In the genomic region with DNA sequence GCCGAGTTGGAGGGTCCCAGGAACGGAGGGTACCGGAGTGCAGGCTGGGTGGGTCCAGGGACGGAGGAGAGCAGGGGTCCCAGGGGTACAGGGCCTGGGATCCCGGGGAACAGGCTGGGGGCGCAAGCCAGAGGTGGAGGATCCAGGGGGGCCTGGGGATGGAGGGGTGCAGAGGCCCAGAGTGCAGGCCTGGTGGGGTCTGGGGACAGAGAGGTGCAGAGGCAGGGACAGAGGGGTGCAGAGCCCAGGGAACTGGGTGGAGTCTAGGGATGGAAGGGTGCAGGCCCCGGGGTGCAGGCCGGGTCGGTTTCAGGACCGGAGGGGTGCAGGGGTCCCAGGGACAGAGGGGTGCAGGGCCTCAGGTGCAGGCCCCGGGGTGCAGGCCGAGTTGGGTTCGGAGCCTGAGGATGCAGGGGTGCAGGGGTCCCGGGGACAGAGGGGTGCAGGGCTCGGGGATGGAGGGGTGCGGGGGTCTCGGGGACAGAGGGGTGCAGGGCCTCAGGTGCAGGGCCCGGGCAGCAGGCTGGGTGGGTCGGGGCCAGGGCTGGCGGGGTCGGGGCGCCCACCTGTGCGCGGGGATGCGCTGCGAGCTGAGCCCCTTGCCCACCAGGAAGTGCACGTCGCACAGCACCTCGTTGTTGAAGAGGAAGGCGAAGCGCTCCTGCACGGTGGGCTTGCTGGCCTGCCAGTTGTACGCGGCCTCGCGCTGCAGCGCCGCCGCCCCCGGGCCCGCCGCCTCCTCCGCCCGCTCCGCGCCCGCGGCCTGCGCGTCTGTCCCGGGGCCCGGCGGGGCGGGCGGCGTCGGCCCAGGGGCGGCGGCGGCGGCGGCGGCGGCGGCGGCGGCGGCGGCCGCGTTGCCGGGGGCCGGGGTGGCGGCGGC, we compare ENCODE assay signal across 8 cellular contexts. TPM values are rescaled to one million over a fixed set of nuclear protein-coding genes. Genes with fewer than 3 reads are reported as not detected.
DNase-seq lines count a peak whose midpoint lies in the region; ATAC-seq and TF ChIP-seq lines count a peak whose summit lies in the region.

No MANE protein-coding gene starts in this region.

- peaks cover 11% of the 10 kb centered on the region for H3K4me1 Mint-ChIP-seq in activated T-cell treated with anti-CD3 and anti-CD28 coated beads, Interleukin-2, amount 50 U/mL, for 4 hours (ENCODE audit: low read depth)

- no peaks in the 10 kb centered on the region for H3K27me3 Mint-ChIP-seq in activated T-cell treated with anti-CD3 and anti-CD28 coated beads, Interleukin-2, amount 50 U/mL, for 4 hours (ENCODE audit: low read depth)

- H3K27me3 ChIP-seq in BE2C: no peaks in the 10 kb centered on the region
- no peaks in the 10 kb centered on the region for H3K27me3 ChIP-seq in HAP-1 (ENCODE audit: low read depth)
- no peaks in the 10 kb centered on the region for H3K27me3 ChIP-seq in cardiac muscle cell

- H3K36me3 Mint-ChIP-seq in activated T-cell treated with anti-CD3 and anti-CD28 coated beads, Interleukin-2, amount 50 U/mL, for 4 hours (ENCODE audit: insufficient read depth): no peaks in the 10 kb centered on the region

- in situ Hi-C loops in HAP-1 (cut with MboI; ENCODE audit: low sequenced_read_pairs): no loop called here

- H3K4me3 Mint-ChIP-seq in activated T-cell treated with anti-CD3 and anti-CD28 coated beads, Interleukin-2, amount 50 U/mL, for 4 hours: peak overlapping the region; percentile 53

- no peaks in the 10 kb centered on the region for H3K9me3 ChIP-seq in BE2C
- H3K9me3 ChIP-seq in HAP-1: no peaks in the 10 kb centered on the region
- no peaks in the 10 kb centered on the region for H3K9me3 ChIP-seq in cardiac muscle cell (ENCODE audit: low read depth)

- H3K36me3 ChIP-seq in BE2C: peaks cover 2% of the 10 kb centered on the region; the same call in 1 of the 2 replicates
- H3K36me3 ChIP-seq in HAP-1 (replicated peaks): peaks cover 12% of the 10 kb centered on the region; the same call in 1 of the 2 replicates
- no peaks in the 10 kb centered on the region for H3K36me3 ChIP-seq in cardiac muscle cell

- DNase-seq in BE2C (peak; percentile 56), HAP-1 (ENCODE audit: low spot score in 2 of 2) (peak; percentile 5 to 45), cardiac muscle cell (ENCODE audit: low read depth in 1 of 2, low spot score in 1 of 2) (peak; percentile 25 to 66), retinal pigment epithelial cell (ENCODE audit: low read depth) (no peak), HUDEP-2 (lab: John Stamatoyannopoulos, UW; ENCODE audit: unreplicated experiment in 76 of 76) (no peak), OCI-M1 (lab: John Stamatoyannopoulos, UW) (no peak)
- DNase-seq in activated T-cell treated with anti-CD3 and anti-CD28 coated beads, Interleukin-2, amount 50 U/mL, for 4 hours: peak; percentile 27

- H3K4me3 ChIP-seq in BE2C (ENCODE audit: low read depth, low read length): peak overlapping the region; percentile 58
- peak overlapping the region; percentile 48 for H3K4me3 ChIP-seq in HAP-1
- H3K4me3 ChIP-seq in cardiac muscle cell: peak overlapping the region; percentile 67
- H3K4me3 ChIP-seq in retinal pigment epithelial cell (ENCODE audit: low read length): peak overlapping the region; percentile 49

- ATAC-seq in activated T-cell treated with anti-CD3 and anti-CD28 coated beads, Interleukin-2, amount 50 U/mL, for 4 hours: peak; percentile 51 to 60
- no peak for ATAC-seq in GM18870 (IDR thresholded peaks at IDR 0.05; ENCODE audit: unreplicated experiment)

- H3K9me3 Mint-ChIP-seq in activated T-cell treated with anti-CD3 and anti-CD28 coated beads, Interleukin-2, amount 50 U/mL, for 4 hours: no peaks in the 10 kb centered on the region

- peaks cover 3% of the 10 kb centered on the region; the same call in 1 of the 2 replicates for H3K4me1 ChIP-seq in BE2C
- H3K4me1 ChIP-seq in HAP-1: no peaks in the 10 kb centered on the region
- H3K4me1 ChIP-seq in cardiac muscle cell (ENCODE audit: low read depth): no peaks in the 10 kb centered on the region

- TF ChIP-seq CTCF in BE2C (IDR thresholded peaks at IDR 0.05; ENCODE audit: low read depth, low read length) (no peak), cardiac muscle cell (IDR thresholded peaks at IDR 0.05; ENCODE audit: low read depth, low read length) (no peak), retinal pigment epithelial cell (conservative IDR thresholded peaks at IDR 0.05; ENCODE audit: low read depth, low read length) (no peak)

- no peak overlapping the region for H3K27ac ChIP-seq in cardiac muscle cell

RNA-seq across cellular contexts. Expression of gene BTBD2, which starts 0.5 kb away (rescaled TPM):
- polyA plus RNA-seq in BE2C (2012; ENCODE audit: insufficient read depth, insufficient read length, low read depth): 80.0 TPM
- 10 to 100 TPM; 12.6 to 17.2 (median 14.4) TPM for total RNA-seq in activated T-cell treated with anti-CD3 and anti-CD28 coated beads, Interleukin-2, amount 50 U/mL, for 4 hours
- 133 and 155 TPM in 2 replicates for total RNA-seq in cardiac muscle cell
- polyA plus RNA-seq in cardiac muscle cell: 126 and 149 TPM in 2 replicates

RNA-seq across cellular contexts. Expression of gene MKNK2, which starts 36.1 kb away (rescaled TPM):
- polyA plus RNA-seq in BE2C (2012; ENCODE audit: insufficient read depth, insufficient read length, low read depth): 117 TPM
- total RNA-seq in activated T-cell treated with anti-CD3 and anti-CD28 coated beads, Interleukin-2, amount 50 U/mL, for 4 hours: 100 to 1,000 TPM; 122 to 130 (median 128) TPM
- total RNA-seq in cardiac muscle cell: 72.5 and 76.6 TPM in 2 replicates
- polyA plus RNA-seq in cardiac muscle cell: 72.8 and 87.2 TPM in 2 replicates

Comparison
In these comparisons a context has a peak if more than half of its experiments do, and no peak if none do; other contexts are left out.
1. DNase-seq: peak in BE2C (single experiment), HAP-1 (2 of 2), activated T-cell treated with anti-CD3 and anti-CD28 coated beads, Interleukin-2, amount 50 U/mL, for 4 hours (single experiment) and cardiac muscle cell (2 of 2); none in retinal pigment epithelial cell (single experiment), HUDEP-2 (0 of 76) and OCI-M1 (single experiment).
2. Peak in every context shown above with its lines, with median percentiles within 50 percentile points of each other: H3K4me3 ChIP-seq.